Comparison of ENCODE assay signal across 1 cellular context in the genomic region with DNA sequence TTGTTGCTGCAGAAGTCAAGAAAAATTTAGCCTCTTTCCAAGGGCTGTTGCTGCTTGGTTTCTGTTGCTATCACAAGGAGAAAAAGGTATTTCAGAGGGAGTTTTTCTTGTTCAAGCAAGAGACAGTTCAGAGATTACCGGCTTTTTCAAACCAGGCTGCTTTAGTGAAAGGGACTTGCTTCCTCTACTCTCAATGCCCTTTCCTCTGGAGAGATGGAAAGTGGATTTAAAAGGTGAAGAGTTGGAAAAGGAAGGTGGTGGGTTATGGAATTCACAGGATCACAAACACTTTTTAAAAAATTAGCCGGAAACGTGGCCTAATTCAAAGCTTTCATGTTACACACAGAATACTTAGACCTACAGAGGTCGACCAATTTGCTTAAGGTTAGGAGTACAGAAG.
TF ChIP-seq lines count a peak whose summit lies in the region.

No MANE protein-coding gene starts in this region.

TF ChIP-seq in GM12878, 131 proteins besides CTCF, POLR2A, EP300 and RAD21:
- TF ChIP-seq TAF1 (IDR thresholded peaks at IDR 0.05; ENCODE audit: borderline replicate concordance, low read depth, low read length) (no peak), NFIC (IDR thresholded peaks at IDR 0.05; ENCODE audit: low read depth, low read length) (no peak), ZBED1 (IDR thresholded peaks at IDR 0.05; ENCODE audit: borderline replicate concordance) (no peak)
- TF ChIP-seq, protein P1, sequence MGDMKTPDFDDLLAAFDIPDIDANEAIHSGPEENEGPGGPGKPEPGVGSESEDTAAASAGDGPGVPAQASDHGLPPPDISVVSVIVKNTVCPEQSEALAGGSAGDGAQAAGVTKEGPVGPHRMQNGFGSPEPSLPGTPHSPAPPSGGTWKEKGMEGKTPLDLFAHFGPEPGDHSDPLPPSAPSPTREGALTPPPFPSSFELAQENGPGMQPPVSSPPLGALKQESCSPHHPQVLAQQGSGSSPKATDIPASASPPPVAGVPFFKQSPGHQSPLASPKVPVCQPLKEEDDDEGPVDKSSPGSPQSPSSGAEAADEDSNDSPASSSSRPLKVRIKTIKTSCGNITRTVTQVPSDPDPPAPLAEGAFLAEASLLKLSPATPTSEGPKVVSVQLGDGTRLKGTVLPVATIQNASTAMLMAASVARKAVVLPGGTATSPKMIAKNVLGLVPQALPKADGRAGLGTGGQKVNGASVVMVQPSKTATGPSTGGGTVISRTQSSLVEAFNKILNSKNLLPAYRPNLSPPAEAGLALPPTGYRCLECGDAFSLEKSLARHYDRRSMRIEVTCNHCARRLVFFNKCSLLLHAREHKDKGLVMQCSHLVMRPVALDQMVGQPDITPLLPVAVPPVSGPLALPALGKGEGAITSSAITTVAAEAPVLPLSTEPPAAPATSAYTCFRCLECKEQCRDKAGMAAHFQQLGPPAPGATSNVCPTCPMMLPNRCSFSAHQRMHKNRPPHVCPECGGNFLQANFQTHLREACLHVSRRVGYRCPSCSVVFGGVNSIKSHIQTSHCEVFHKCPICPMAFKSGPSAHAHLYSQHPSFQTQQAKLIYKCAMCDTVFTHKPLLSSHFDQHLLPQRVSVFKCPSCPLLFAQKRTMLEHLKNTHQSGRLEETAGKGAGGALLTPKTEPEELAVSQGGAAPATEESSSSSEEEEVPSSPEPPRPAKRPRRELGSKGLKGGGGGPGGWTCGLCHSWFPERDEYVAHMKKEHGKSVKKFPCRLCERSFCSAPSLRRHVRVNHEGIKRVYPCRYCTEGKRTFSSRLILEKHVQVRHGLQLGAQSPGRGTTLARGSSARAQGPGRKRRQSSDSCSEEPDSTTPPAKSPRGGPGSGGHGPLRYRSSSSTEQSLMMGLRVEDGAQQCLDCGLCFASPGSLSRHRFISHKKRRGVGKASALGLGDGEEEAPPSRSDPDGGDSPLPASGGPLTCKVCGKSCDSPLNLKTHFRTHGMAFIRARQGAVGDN (IDR thresholded peaks at IDR 0.05) = no peak
- TF ChIP-seq, protein P2, sequence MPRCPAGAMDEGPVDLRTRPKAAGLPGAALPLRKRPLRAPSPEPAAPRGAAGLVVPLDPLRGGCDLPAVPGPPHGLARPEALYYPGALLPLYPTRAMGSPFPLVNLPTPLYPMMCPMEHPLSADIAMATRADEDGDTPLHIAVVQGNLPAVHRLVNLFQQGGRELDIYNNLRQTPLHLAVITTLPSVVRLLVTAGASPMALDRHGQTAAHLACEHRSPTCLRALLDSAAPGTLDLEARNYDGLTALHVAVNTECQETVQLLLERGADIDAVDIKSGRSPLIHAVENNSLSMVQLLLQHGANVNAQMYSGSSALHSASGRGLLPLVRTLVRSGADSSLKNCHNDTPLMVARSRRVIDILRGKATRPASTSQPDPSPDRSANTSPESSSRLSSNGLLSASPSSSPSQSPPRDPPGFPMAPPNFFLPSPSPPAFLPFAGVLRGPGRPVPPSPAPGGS (IDR thresholded peaks at IDR 0.05; ENCODE audit: borderline replicate concordance, insufficient read depth, low read depth, low read length, poor library complexity, severe bottlenecking) = no peak
